16 cellular contexts compared by ENCODE assay signal in genomic region chr14:61533513-61534255, GRCh38.
DNase-seq lines count a peak whose midpoint lies in the region; ATAC-seq, FAIRE-seq and TF ChIP-seq lines count a peak whose summit lies in the region.
"Had no signal": no experiment of that assay in that cellular context is flagged by ENCODE, and none has a peak within 500 bp of the region (broad histone marks: within the 10 kb centered on the region; RNA-seq: fewer than 3 reads in every experiment).

No MANE protein-coding gene starts in this region.

- CTCF ChIA-PET in A549 (lab: Yijun Ruan, JAX), result interaction anchor here (1.2 kb wide), 1 partner anchor 17 kb away, joined by 6 read pairs; no protein-coding TSS in a partner anchor

- H3K4me1 ChIP-seq in A549, result peaks cover 83% of the 10 kb centered on the region
- H3K4me1 ChIP-seq in GM23248 (ENCODE audit: insufficient read depth), result peaks cover 83% of the 10 kb centered on the region
- H3K4me1 ChIP-seq in keratinocyte (ENCODE audit: control insufficient read depth, extremely low read depth, insufficient read depth, low read length), result peaks cover 45% of the 10 kb centered on the region
- H3K4me1 ChIP-seq in tibial nerve, result peaks cover 0 to 6% (median 0%) of the 10 kb centered on the region in 4 donors

- H3K27ac ChIP-seq in A549, result peak overlapping the region; percentile 96 to 99
- H3K27ac ChIP-seq in GM23248, result no peak overlapping the region
- no peak overlapping the region for H3K27ac ChIP-seq in keratinocyte (ENCODE audit: control insufficient read depth, insufficient read depth, low read length)
- peak overlapping the region in 1 of 4 donors; percentile 26 for H3K27ac ChIP-seq in tibial nerve
- H3K27ac ChIP-seq: KMS-11, lower lobe of right lung had no signal

- peak overlapping the region; percentile 90 for H3K27ac Mint-ChIP-seq in activated T-helper 17 cell treated with anti-CD3 and anti-CD28 coated beads, Interleukin-2, amount 50 U/mL, for 72 hours
- H3K27ac Mint-ChIP-seq: B cell, endodermal cell had no signal

- peak overlapping the region; percentile 63 for H3K4me3 Mint-ChIP-seq in activated T-helper 17 cell treated with anti-CD3 and anti-CD28 coated beads, Interleukin-2, amount 50 U/mL, for 72 hours
- H3K4me3 Mint-ChIP-seq: B cell, endodermal cell had no signal

- peaks cover 70% of the 10 kb centered on the region for H3F3A ChIP-seq in GM23248 (ENCODE audit: insufficient read depth)

- H3K4me2 ChIP-seq in A549 (no peak overlapping the region), GM23248 (ENCODE audit: unreplicated experiment) (peak overlapping the region; percentile 17), keratinocyte (ENCODE audit: control insufficient read depth, extremely low read depth, insufficient read depth, low read depth, low read length) (peak overlapping the region; percentile 46)
- H3K4me2 ChIP-seq: KMS-11 had no signal

- DNase-seq in A549 (ENCODE audit: low read depth in 1 of 2, low spot score in 1 of 2), result no peak
- DNase-seq in GM23248, result peak; percentile 48
- DNase-seq in keratinocyte (ENCODE audit: low read depth, low spot score), result no peak
- DNase-seq in GM20000 (ENCODE audit: low spot score), result no peak
- DNase-seq in tibial nerve (ENCODE audit: low spot score in 2 of 2), result no peak
- no peak for DNase-seq in cerebellar cortex (ENCODE audit: low spot score)
- DNase-seq: aorta; endodermal cell; glutamatergic neuron; lower lobe of right lung; stimulated activated naive CD4-positive, alpha-beta T cell treated with Interleukin-2 at 50 U/mL for 16 hours had no signal

- no peak overlapping the region for H3K4me3 ChIP-seq in A549
- H3K4me3 ChIP-seq in GM23248, result no peak overlapping the region
- no peak overlapping the region for H3K4me3 ChIP-seq in keratinocyte (ENCODE audit: control insufficient read depth in 2 of 3, extremely low read depth in 1 of 3, insufficient read depth in 2 of 3, low read depth in 1 of 3, low read length in 3 of 3)
- no peak overlapping the region for H3K4me3 ChIP-seq in tibial nerve
- H3K4me3 ChIP-seq: lower lobe of right lung had no signal

- no peaks in the 10 kb centered on the region for H3K27me3 Mint-ChIP-seq in activated T-helper 17 cell treated with anti-CD3 and anti-CD28 coated beads, Interleukin-2, amount 50 U/mL, for 72 hours
- H3K27me3 Mint-ChIP-seq: B cell had no signal

- POLR2A ChIA-PET in A549 (lab: Yijun Ruan, JAX), result interaction anchor here (1.7 kb wide), 1 partner anchor 20 kb away, joined by 7 read pairs; no protein-coding TSS in a partner anchor

- H2AFZ ChIP-seq in GM23248, result no peak overlapping the region
- no peak overlapping the region for H2AFZ ChIP-seq in keratinocyte (ENCODE audit: control insufficient read depth, low read length)

- H3K79me2 ChIP-seq in GM23248 (ENCODE audit: insufficient read depth) (peaks cover 15% of the 10 kb centered on the region; the same call in 1 of the 2 replicates), keratinocyte (ENCODE audit: control insufficient read depth, insufficient read depth, low read length) (no peaks in the 10 kb centered on the region)

- no peaks in the 10 kb centered on the region for H3K9me3 ChIP-seq in A549
- H3K9me3 ChIP-seq in GM23248 (ENCODE audit: low read depth), result no peaks in the 10 kb centered on the region
- no peaks in the 10 kb centered on the region for H3K9me3 ChIP-seq in keratinocyte (ENCODE audit: control insufficient read depth, low read depth, low read length)
- no peaks in the 10 kb centered on the region for H3K9me3 ChIP-seq in tibial nerve
- H3K9me3 ChIP-seq: lower lobe of right lung had no signal

- H3K9ac ChIP-seq in GM23248 (no peak overlapping the region), keratinocyte (ENCODE audit: control insufficient read depth, extremely low read depth, insufficient read depth, low read length) (no peak overlapping the region)
- H3K9ac ChIP-seq: KMS-11 had no signal

- TF ChIP-seq POLR2A in A549 (IDR thresholded peaks at IDR 0.05; ENCODE audit: low read length), result no peak
- no peak for TF ChIP-seq POLR2A in tibial nerve (IDR thresholded peaks at IDR 0.05)

- in situ Hi-C loops in GM23248 (cut with MboI), result no loop called here

- TF ChIP-seq CTCF in A549 (IDR thresholded peaks at IDR 0.05), result no peak
- TF ChIP-seq CTCF in keratinocyte (optimal IDR thresholded peaks at IDR 0.05 in 1 of 3, IDR thresholded peaks at IDR 0.05 in 1 of 3, conservative IDR thresholded peaks at IDR 0.05 in 1 of 3; ENCODE audit: extremely low read depth in 1 of 3, insufficient read depth in 2 of 3, low read length in 3 of 3), result no peak
- no peak for TF ChIP-seq CTCF in GM20000 (IDR thresholded peaks at IDR 0.05; ENCODE audit: extremely low read depth, missing control alignments)
- no peak for TF ChIP-seq CTCF in tibial nerve (IDR thresholded peaks at IDR 0.05)

- H3K9me3 Mint-ChIP-seq in activated T-helper 17 cell treated with anti-CD3 and anti-CD28 coated beads, Interleukin-2, amount 50 U/mL, for 72 hours, result peaks cover 3% of the 10 kb centered on the region
- H3K9me3 Mint-ChIP-seq: endodermal cell had no signal

- H3K9me1 ChIP-seq in keratinocyte (ENCODE audit: control insufficient read depth, extremely low read depth, insufficient read depth, low read length), result no peaks in the 10 kb centered on the region

- dilution Hi-C loops in keratinocyte (cut with MboI; ENCODE audit: extremely low pct_ligation_motif_present, low sequenced_read_pairs), result no loop called here

- ATAC-seq in A549 (no peak), HG02852 (IDR thresholded peaks at IDR 0.05; ENCODE audit: unreplicated experiment) (no peak)
- peak; percentile 44 for ATAC-seq in activated T-helper 17 cell treated with anti-CD3 and anti-CD28 coated beads, Interleukin-2, amount 50 U/mL, for 72 hours (replicated peaks)
- ATAC-seq: lower lobe of right lung had no signal

- H4K20me1 ChIP-seq in GM23248 (ENCODE audit: insufficient read depth), result no peaks in the 10 kb centered on the region
- H4K20me1 ChIP-seq in keratinocyte (ENCODE audit: control insufficient read depth, extremely low read depth, insufficient read depth, low read length), result no peaks in the 10 kb centered on the region

- TF ChIP-seq EP300 in A549 (IDR thresholded peaks at IDR 0.05), result no peak
- TF ChIP-seq EP300 in tibial nerve (IDR thresholded peaks at IDR 0.05), result no peak

- WGBS in A549 (ENCODE audit: missing lambda C conversion rate), result 81% methylated on average over 4 of the region's 4 CpGs
- WGBS in GM23248 (ENCODE audit: low coverage in 1 of 2, low lambda C conversion rate in 2 of 2, missing lambda C conversion rate in 2 of 2), 2 experiments, result 86 to 87% methylated on average over 4 of the region's 4 CpGs
- 74 to 84% methylated on average over 4 of the region's 4 CpGs for WGBS in tibial nerve, 2 donors

- H3K4me1 Mint-ChIP-seq in activated T-helper 17 cell treated with anti-CD3 and anti-CD28 coated beads, Interleukin-2, amount 50 U/mL, for 72 hours, result peaks cover 67% of the 10 kb centered on the region

- H3K36me3 ChIP-seq in GM23248 (ENCODE audit: low read depth) (no peaks in the 10 kb centered on the region), keratinocyte (ENCODE audit: control insufficient read depth in 2 of 2, extremely low read depth in 1 of 2, insufficient read depth in 2 of 2, low read length in 2 of 2) (peaks cover 0 to 4% of the 10 kb centered on the region in 2 experiments), tibial nerve (no peaks in the 10 kb centered on the region)

- peaks cover 98% of the 10 kb centered on the region for H3K36me3 Mint-ChIP-seq in activated T-helper 17 cell treated with anti-CD3 and anti-CD28 coated beads, Interleukin-2, amount 50 U/mL, for 72 hours (ENCODE audit: low read depth)

- H3K27me3 ChIP-seq in GM23248 (replicated peaks; ENCODE audit: insufficient read depth), result no peaks in the 10 kb centered on the region
- no peaks in the 10 kb centered on the region for H3K27me3 ChIP-seq in keratinocyte (ENCODE audit: control insufficient read depth, extremely low read depth, insufficient read depth, low read length)
- H3K27me3 ChIP-seq in tibial nerve, result no peaks in the 10 kb centered on the region

- no peaks in the 10 kb centered on the region for H3K9me2 ChIP-seq in GM23248 (ENCODE audit: insufficient read depth)

- no peak for FAIRE-seq in A549 (lab: Jason Lieb, UNC)
- FAIRE-seq in keratinocyte (lab: Jason Lieb, UNC), result peak; percentile 5
- FAIRE-seq: G401.6 had no signal

- no peak for TF ChIP-seq RAD21 in A549 (conservative IDR thresholded peaks at IDR 0.05 in 1 of 2, IDR thresholded peaks at IDR 0.05 in 1 of 2)

TF ChIP-seq in A549, 52 proteins besides CTCF, POLR2A, EP300 and RAD21:
- TF ChIP-seq, protein P1, sequence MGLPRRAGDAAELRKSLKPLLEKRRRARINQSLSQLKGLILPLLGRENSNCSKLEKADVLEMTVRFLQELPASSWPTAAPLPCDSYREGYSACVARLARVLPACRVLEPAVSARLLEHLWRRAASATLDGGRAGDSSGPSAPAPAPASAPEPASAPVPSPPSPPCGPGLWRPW (IDR thresholded peaks at IDR 0.05), result no peak
- TF ChIP-seq NFE2L2 (conservative IDR thresholded peaks at IDR 0.05; ENCODE audit: low read length) (no peak), FOSL2 (IDR thresholded peaks at IDR 0.05) (no peak), FOSL2 (CRISPR knock-in tag; IDR thresholded peaks at IDR 0.05) (peak; percentile 31; the same call in 1 of the 2 replicates), PHF8 (IDR thresholded peaks at IDR 0.05; ENCODE audit: borderline replicate concordance, low read depth) (no peak), CHD4 (IDR thresholded peaks at IDR 0.05; ENCODE audit: borderline replicate concordance) (no peak)

Comparison
In these comparisons a context has a peak if more than half of its experiments do, and no peak if none do; other contexts are left out.
1. H3K27ac ChIP-seq: peak in A549 (2 of 2); none in GM23248 (single experiment) and keratinocyte (single experiment).